16 cellular contexts compared by ENCODE assay signal in genomic region chr7:104469135-104469820, GRCh38.
DNase-seq lines count a peak whose midpoint lies in the region; ATAC-seq and TF ChIP-seq lines count a peak whose summit lies in the region.
"Had no signal": no experiment of that assay in that cellular context is flagged by ENCODE, and none has a peak within 500 bp of the region (broad histone marks: within the 10 kb centered on the region; RNA-seq: fewer than 3 reads in every experiment).

No MANE protein-coding gene starts in this region.

- intact Hi-C loops in colonic mucosa (cut with DNase I) (no loop called here), mucosa of descending colon (cut with DNase I, micrococcal nuclease) (no loop called here)

- peak; percentile 96 for ATAC-seq in mucosa of descending colon

- H4K8ac ChIP-seq in trophoblast cell (ENCODE audit: low read depth, low read length): no peak overlapping the region

- H3K79me2 ChIP-seq in trophoblast cell (ENCODE audit: control insufficient read depth, insufficient read depth, low read length, poor library complexity): no peaks in the 10 kb centered on the region

- peak; percentile 2 to 22 for DNase-seq in NCI-H526 (lab: John Stamatoyannopoulos, UW)
- DNase-seq in NCI-H526 treated with DMSO at 0.1 percent for 48 hours (lab: John Stamatoyannopoulos, UW): no peak
- peak; percentile 41 for DNase-seq in colonic mucosa
- DNase-seq in mucosa of descending colon: peak in 1 of 3 donors; percentile 12
- DNase-seq in retina: no peak
- no peak for DNase-seq in NCI-H2171 treated with DMSO at 0.1 percent for 48 hours (lab: John Stamatoyannopoulos, UW)
- no peak for DNase-seq in activated CD8-positive, alpha-beta memory T cell treated with anti-CD3 and anti-CD28 coated beads for 24 hours
- no peak for DNase-seq in trophoblast cell
- DNase-seq: AML-193; Caco-2; CD8-positive, alpha-beta memory T cell; DMS79; GM23248; H7 had no signal

- no peak overlapping the region for H3K4ac ChIP-seq in trophoblast cell (ENCODE audit: low read depth, low read length)

- TF ChIP-seq CTCF in colonic mucosa (IDR thresholded peaks at IDR 0.05): no peak
- TF ChIP-seq CTCF in mucosa of descending colon (IDR thresholded peaks at IDR 0.05): no peak

- H3K79me1 ChIP-seq in trophoblast cell (ENCODE audit: low read length): no peaks in the 10 kb centered on the region

- H3K27me3 ChIP-seq in colonic mucosa: no peaks in the 10 kb centered on the region
- no peaks in the 10 kb centered on the region for H3K27me3 ChIP-seq in trophoblast cell (ENCODE audit: insufficient read depth, low read length)
- H3K27me3 ChIP-seq: BLaER1 had no signal

- H3K18ac ChIP-seq in trophoblast cell (ENCODE audit: low read length): no peak overlapping the region

- no peaks in the 10 kb centered on the region for H3K36me3 ChIP-seq in colonic mucosa
- H3K36me3 ChIP-seq in mucosa of descending colon (ENCODE audit: low read depth): no peaks in the 10 kb centered on the region
- no peaks in the 10 kb centered on the region for H3K36me3 ChIP-seq in trophoblast cell (ENCODE audit: control insufficient read depth in 1 of 2, insufficient read depth in 2 of 2, low read length in 2 of 2)
- H3K36me3 ChIP-seq: BLaER1 had no signal

- H3K4me3 ChIP-seq in colonic mucosa (no peak overlapping the region), mucosa of descending colon (no peak overlapping the region), trophoblast cell (ENCODE audit: low read depth, low read length) (no peak overlapping the region)
- H3K4me3 ChIP-seq: BLaER1, GM23248 had no signal

- no peak overlapping the region for H2BK120ac ChIP-seq in trophoblast cell (ENCODE audit: insufficient read depth, low read length, poor library complexity)

- peak overlapping the region; percentile 83 for H3K27ac ChIP-seq in colonic mucosa
- H3K27ac ChIP-seq in trophoblast cell (ENCODE audit: low read depth, low read length): no peak overlapping the region
- H3K27ac ChIP-seq: 22Rv1, BLaER1, GM23248 had no signal

- no CpG with 5 or more reads among the region's 1 CpG for WGBS in trophoblast cell (ENCODE audit: extremely low coverage, insufficient coverage, insufficient read length)

- no peak overlapping the region for H2BK12ac ChIP-seq in trophoblast cell (ENCODE audit: low read length)

- H3K14ac ChIP-seq in trophoblast cell (ENCODE audit: low read length): no peak overlapping the region

- H3K9ac ChIP-seq in colonic mucosa (ENCODE audit: low read depth in 2 of 2, low read length in 2 of 2) (no peak overlapping the region), trophoblast cell (ENCODE audit: low read length) (no peak overlapping the region)
- H3K9ac ChIP-seq: BLaER1, GM23248 had no signal

- H3K4me2 ChIP-seq in trophoblast cell (ENCODE audit: low read length): no peak overlapping the region
- H3K4me2 ChIP-seq: BLaER1 had no signal

- no peak overlapping the region for H4K12ac ChIP-seq in trophoblast cell (ENCODE audit: low read depth, low read length)

- no peak overlapping the region for H2AK5ac ChIP-seq in trophoblast cell (ENCODE audit: low read length)

- no peak overlapping the region for H2AFZ ChIP-seq in trophoblast cell (ENCODE audit: insufficient read depth, low read length, poor library complexity)
- H2AFZ ChIP-seq: GM23248 had no signal

- no peak overlapping the region for H4K91ac ChIP-seq in trophoblast cell (ENCODE audit: low read depth, low read length)

- no peak overlapping the region for H2BK5ac ChIP-seq in trophoblast cell (ENCODE audit: low read depth, low read length, poor library complexity)

- no peak overlapping the region for H3K23ac ChIP-seq in trophoblast cell (ENCODE audit: low read length)

- H3K4me1 ChIP-seq in colonic mucosa (no peaks in the 10 kb centered on the region), mucosa of descending colon (ENCODE audit: low read depth) (no peaks in the 10 kb centered on the region), trophoblast cell (ENCODE audit: control insufficient read depth in 1 of 2, insufficient read depth in 2 of 2, low read length in 2 of 2) (no peaks in the 10 kb centered on the region)
- H3K4me1 ChIP-seq: BLaER1 had no signal

- H3K9me3 ChIP-seq in colonic mucosa (no peaks in the 10 kb centered on the region), mucosa of descending colon (peaks cover 4% of the 10 kb centered on the region), trophoblast cell (ENCODE audit: insufficient read depth, low read depth, low read length) (peaks cover 2% of the 10 kb centered on the region)
- H3K9me3 ChIP-seq: Caco-2 had no signal

Comparison
In these comparisons a context has a peak if more than half of its experiments do, and no peak if none do; other contexts are left out.
1. DNase-seq: peak in NCI-H526 (2 of 2) and colonic mucosa (single experiment); none in NCI-H526 treated with DMSO at 0.1 percent for 48 hours (single experiment), retina (single experiment), NCI-H2171 treated with DMSO at 0.1 percent for 48 hours (single experiment), activated CD8-positive, alpha-beta memory T cell treated with anti-CD3 and anti-CD28 coated beads for 24 hours (single experiment) and trophoblast cell (0 of 2).